Comparison of ENCODE assay signal across 23 cellular contexts in the genomic region with DNA sequence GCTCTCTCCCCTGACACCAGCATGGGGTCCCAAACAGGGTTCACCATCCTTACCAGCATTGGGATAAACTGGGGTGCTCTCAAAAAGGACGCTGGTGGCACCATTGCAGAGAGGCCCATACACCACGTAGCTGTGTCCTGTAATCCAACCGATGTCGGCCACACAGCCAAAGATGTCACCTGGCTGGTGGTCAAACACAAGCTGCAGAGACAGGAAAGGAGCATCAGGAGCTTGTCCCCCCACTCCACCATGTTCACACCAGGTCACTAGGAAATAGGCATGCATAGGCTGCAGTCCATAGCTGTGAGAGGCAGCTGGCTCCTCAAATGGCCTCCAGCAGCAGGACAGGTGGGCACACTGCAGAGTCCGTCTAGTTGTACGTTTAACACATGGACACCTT.
"Had no signal": no experiment of that assay in that cellular context is flagged by ENCODE, and none has a peak within 500 bp of the region (broad histone marks: within the 10 kb centered on the region; RNA-seq: fewer than 3 reads in every experiment).

No MANE protein-coding gene starts in this region.

- H3K4me1 ChIP-seq: sigmoid colon had no signal

- H3K9me3 ChIP-seq: breast epithelium, heart left ventricle, neutrophil, ovary, sigmoid colon, testis, vagina had no signal

- DNase-seq: activated CD4-positive, alpha-beta T cell treated with anti-CD3 and anti-CD28 coated beads, Interleukin-2, amount 50 U/mL, for 1 hour; activated CD8-positive, alpha-beta T cell treated with anti-CD3 and anti-CD28 coated beads for 36 hours; activated naive CD8-positive, alpha-beta T cell treated with anti-CD3 and anti-CD28 coated beads, Interleukin-2, amount 50 U/mL, for 24 hours; activated T-cell treated with anti-CD3 and anti-CD28 coated beads, Interleukin-2, amount 50 U/mL, for 4 hours; foreskin fibroblast; mammary epithelial cell; naive B cell; nephron progenitor cell; retina; stimulated activated CD4-positive, alpha-beta T cell treated with anti-CD3 and anti-CD28 coated beads, Interleukin-2, amount 100 ng/mL, for 24 hours; stimulated activated naive CD4-positive, alpha-beta T cell; T-helper 17 cell; testis had no signal

- H3K27me3 ChIP-seq: breast epithelium, heart left ventricle, neutrophil, ovary, sigmoid colon, testis, vagina had no signal

- ATAC-seq: activated CD8-positive, alpha-beta T cell treated with anti-CD3 and anti-CD28 coated beads for 36 hours; activated naive CD8-positive, alpha-beta T cell treated with anti-CD3 and anti-CD28 coated beads, Interleukin-2, amount 50 U/mL, for 24 hours; activated T-cell treated with anti-CD3 and anti-CD28 coated beads, Interleukin-2, amount 50 U/mL, for 4 hours; activated T-helper 17 cell treated with anti-CD3 and anti-CD28 coated beads, Interleukin-2, amount 50 U/mL, for 72 hours; esophagus mucosa; T-helper 17 cell; WTC11 had no signal

- H3K4me3 ChIP-seq: breast epithelium, heart left ventricle, ovary, sigmoid colon, smooth muscle cell, testis, vagina had no signal

- H3K36me3 ChIP-seq: breast epithelium, ovary had no signal

- H3K27ac ChIP-seq: breast epithelium, neutrophil, ovary, sigmoid colon, testis, vagina had no signal
